Comparison of ENCODE assay signal across 17 cellular contexts in genomic region chr5:120684213-120684612, GRCh38.
DNase-seq lines count a peak whose midpoint lies in the region; FAIRE-seq and TF ChIP-seq lines count a peak whose summit lies in the region.
"Had no signal": no experiment of that assay in that cellular context is flagged by ENCODE, and none has a peak within 500 bp of the region (broad histone marks: within the 10 kb centered on the region; RNA-seq: fewer than 3 reads in every experiment).

No MANE protein-coding gene starts in this region.

- in situ Hi-C loops in mammary epithelial cell (cut with MboI; ENCODE audit: low sequenced_read_pairs in 2 of 2): no loop called here

- H3K4me3 ChIP-seq in MM.1S (ENCODE audit: low read length) (no peak overlapping the region), mammary epithelial cell (replicated peaks in 1 of 3; ENCODE audit: insufficient read depth in 1 of 3, low read depth in 2 of 3, low read length in 3 of 3) (no peak overlapping the region)
- H3K4me3 ChIP-seq: right lobe of liver, upper lobe of right lung had no signal

- no TSS peak for BruUV-seq in mammary epithelial cell (replicated peaks; lab: Mats Ljungman, UMichigan)

- WGBS in mammary epithelial cell (ENCODE audit: low coverage, missing lambda C conversion rate): 67% methylated on average over 2 of the region's 2 CpGs

- no peak for TF ChIP-seq CTCF in MM.1S (IDR thresholded peaks at IDR 0.05; ENCODE audit: low read length)
- peak; percentile 23 to 33 for TF ChIP-seq CTCF in mammary epithelial cell (conservative IDR thresholded peaks at IDR 0.05 in 1 of 2, IDR thresholded peaks at IDR 0.05 in 1 of 2; ENCODE audit: extremely low read depth in 1 of 2, insufficient read depth in 1 of 2, low read depth in 1 of 2, low read length in 2 of 2)

- no peaks in the 10 kb centered on the region for H3K9me2 ChIP-seq in MM.1S (replicated peaks; ENCODE audit: insufficient read depth, low read length)

- H3K9ac ChIP-seq in MM.1S (ENCODE audit: low read length) (no peak overlapping the region), mammary epithelial cell (ENCODE audit: insufficient read depth, low read length) (no peak overlapping the region)

- dilution Hi-C loops in mammary epithelial cell (cut with HindIII; ENCODE audit: low sequenced_read_pairs): no loop called here

- DNase-seq in DMS53 treated with DMSO at 0.1 percent for 48 hours (lab: John Stamatoyannopoulos, UW; ENCODE audit: unreplicated experiment) (peak; percentile 7), MM.1S (peak; percentile 25), mammary epithelial cell (peak; percentile 29), kidney tubule cell (ENCODE audit: low spot score) (peak; percentile 22), NCI-H446 (lab: John Stamatoyannopoulos, UW) (no peak), GM12892 (ENCODE audit: insufficient read length) (no peak), NCI-H526 treated with DMSO at 0.1 percent for 48 hours (lab: John Stamatoyannopoulos, UW) (no peak), NCI-H345 treated with DMSO at 0.1 percent for 48 hours (lab: John Stamatoyannopoulos, UW; ENCODE audit: unreplicated experiment) (no peak)
- DNase-seq: C1 segment of cervical spinal cord; natural killer cell; NCI-H146; NCI-H524 treated with DMSO at 0.1 percent for 48 hours; right lobe of liver; SHP77 treated with DMSO at 0.1 percent for 48 hours; stimulated activated CD4-positive, alpha-beta T cell treated with anti-CD3 and anti-CD28 coated beads, Interleukin-4, amount 100 ng/mL, for 1 hour; upper lobe of right lung had no signal

- H3K36me3 ChIP-seq in MM.1S (replicated peaks; ENCODE audit: insufficient read depth, low read length) (no peaks in the 10 kb centered on the region), mammary epithelial cell (ENCODE audit: insufficient read depth, low read length) (no peaks in the 10 kb centered on the region)
- H3K36me3 ChIP-seq: right lobe of liver, upper lobe of right lung had no signal

- CTCF ChIA-PET in mammary epithelial cell (lab: Charles Lee; ENCODE audit: low non-redundant PET): no interaction called here

- no peak for TF ChIP-seq POLR2A in GM12892 (IDR thresholded peaks at IDR 0.05; ENCODE audit: low read depth, low read length)

- H3F3A ChIP-seq in MM.1S (ENCODE audit: insufficient read depth, low read length): no peaks in the 10 kb centered on the region

- H4K20me1 ChIP-seq in MM.1S (ENCODE audit: insufficient read depth, low read length) (no peaks in the 10 kb centered on the region), mammary epithelial cell (ENCODE audit: insufficient read depth, low read length) (no peaks in the 10 kb centered on the region)

- H3K79me2 ChIP-seq in MM.1S (ENCODE audit: low read length) (no peaks in the 10 kb centered on the region), mammary epithelial cell (ENCODE audit: insufficient read depth, low read length) (no peaks in the 10 kb centered on the region)

- H3K4me1 ChIP-seq in MM.1S (ENCODE audit: low read length) (no peaks in the 10 kb centered on the region), mammary epithelial cell (ENCODE audit: insufficient read depth, low read length) (no peaks in the 10 kb centered on the region)
- H3K4me1 ChIP-seq: right lobe of liver, upper lobe of right lung had no signal

- no peak overlapping the region for H3K27ac ChIP-seq in MM.1S (ENCODE audit: low read length)
- H3K27ac ChIP-seq in mammary epithelial cell (ENCODE audit: insufficient read depth, low read depth, low read length): no peak overlapping the region
- H3K27ac ChIP-seq: right lobe of liver, upper lobe of right lung had no signal

- H3K4me2 ChIP-seq in MM.1S (ENCODE audit: low read depth, low read length) (no peak overlapping the region), mammary epithelial cell (ENCODE audit: insufficient read depth, low read depth, low read length) (no peak overlapping the region)

- no peak overlapping the region for H2AFZ ChIP-seq in MM.1S (ENCODE audit: low read length)
- H2AFZ ChIP-seq in mammary epithelial cell (ENCODE audit: low read depth, low read length): no peak overlapping the region

- intact Hi-C loops in mammary epithelial cell (cut with micrococcal nuclease): loop anchor here (2.0 kb wide), 1 partner anchor 219 kb away; the partner anchor contains the start of gene PRR16

- H3K9me3 ChIP-seq in MM.1S (replicated peaks; ENCODE audit: insufficient read depth, low read length): no peaks in the 10 kb centered on the region
- H3K9me3 ChIP-seq in mammary epithelial cell (replicated peaks; ENCODE audit: insufficient read depth, low read length): no peaks in the 10 kb centered on the region
- H3K9me3 ChIP-seq: right lobe of liver, upper lobe of right lung had no signal

- H3K27me3 ChIP-seq in MM.1S (replicated peaks; ENCODE audit: insufficient read depth, low read length) (no peaks in the 10 kb centered on the region), mammary epithelial cell (ENCODE audit: insufficient read depth, low read length) (no peaks in the 10 kb centered on the region)
- H3K27me3 ChIP-seq: right lobe of liver, upper lobe of right lung had no signal

- FAIRE-seq in GM12892 (lab: Jason Lieb, UNC): no peak
- FAIRE-seq: G401.6 had no signal

Comparison
In these comparisons a context has a peak if more than half of its experiments do, and no peak if none do; other contexts are left out.
1. DNase-seq: peak in DMS53 treated with DMSO at 0.1 percent for 48 hours (single experiment), MM.1S (single experiment), mammary epithelial cell (single experiment) and kidney tubule cell (single experiment); none in NCI-H446 (0 of 2), GM12892 (single experiment), NCI-H526 treated with DMSO at 0.1 percent for 48 hours (single experiment) and NCI-H345 treated with DMSO at 0.1 percent for 48 hours (single experiment).